ENCODE assay signal across 9 cellular contexts in genomic region chr5:73499756-73500155, GRCh38. TPM values are rescaled to one million over a fixed set of nuclear protein-coding genes. Genes with fewer than 3 reads are reported as not detected.
A peak's percentile ranks its signal among the peaks of the same experiment; 100 is the strongest.
DNase-seq lines count a peak whose midpoint lies in the region; ATAC-seq and TF ChIP-seq lines count a peak whose summit lies in the region.
"Had no signal": no experiment of that assay in that cellular context is flagged by ENCODE, and none has a peak within 500 bp of the region (broad histone marks: within the 10 kb centered on the region; RNA-seq: fewer than 3 reads in every experiment).

No MANE protein-coding gene starts in this region.

- in situ Hi-C loops in astrocyte of the spinal cord (cut with HindIII; ENCODE audit: low sequenced_read_pairs): no loop called here

- no peak for TF ChIP-seq POLR2A in vagina (IDR thresholded peaks at IDR 0.05)

- WGBS in right cardiac atrium: 78% methylated on average over 2 of the region's 2 CpGs

- ATAC-seq in right cardiac atrium (no peak), lower lobe of right lung (no peak)

- intact Hi-C loops in right cardiac atrium (cut with DNase I): no loop called here
- intact Hi-C loops in cardiac septum (cut with DNase I): no loop called here
- intact Hi-C loops in lower lobe of right lung (cut with DNase I): no loop called here
- intact Hi-C loops in vagina (cut with DNase I): no loop called here

- H3K4me1 ChIP-seq in right cardiac atrium (ENCODE audit: control insufficient read depth, insufficient read depth, low read length): peaks cover 4% of the 10 kb centered on the region
- H3K4me1 ChIP-seq in lower lobe of right lung: peaks cover 25% of the 10 kb centered on the region
- H3K4me1 ChIP-seq in vagina: peaks cover 35% of the 10 kb centered on the region

- no peaks in the 10 kb centered on the region for H3K9me3 ChIP-seq in right cardiac atrium (ENCODE audit: control insufficient read depth, low read length)
- H3K9me3 ChIP-seq in lower lobe of right lung: no peaks in the 10 kb centered on the region
- no peaks in the 10 kb centered on the region for H3K9me3 ChIP-seq in vagina

- H3K27me3 ChIP-seq in right cardiac atrium (ENCODE audit: control insufficient read depth, insufficient read depth): no peaks in the 10 kb centered on the region
- H3K27me3 ChIP-seq in lower lobe of right lung (ENCODE audit: low read depth): no peaks in the 10 kb centered on the region
- no peaks in the 10 kb centered on the region for H3K27me3 ChIP-seq in vagina

- DNase-seq in right cardiac atrium (no peak), cardiac septum (ENCODE audit: low spot score) (no peak), astrocyte of the spinal cord (ENCODE audit: low read depth, low spot score) (no peak), lower lobe of right lung (no peak), vagina (ENCODE audit: extremely low spot score in 2 of 2) (no peak), NCI-H128 (lab: John Stamatoyannopoulos, UW; ENCODE audit: unreplicated experiment) (no peak), RWPE1 (ENCODE audit: low spot score) (no peak), NCI-H510A (lab: John Stamatoyannopoulos, UW) (no peak)
- DNase-seq: NCI-H774 had no signal

- POLR2A ChIA-PET in RWPE1 (lab: Yijun Ruan, JAX; ENCODE audit: low non-redundant PET): interaction anchor here (0.5 kb wide), 1 partner anchor 1218 kb away, joined by 3 read pairs; no protein-coding TSS in a partner anchor

- H3K27ac ChIP-seq in right cardiac atrium (ENCODE audit: low read length): no peak overlapping the region
- H3K27ac ChIP-seq in lower lobe of right lung: no peak overlapping the region
- peak overlapping the region; percentile 95 for H3K27ac ChIP-seq in vagina
- H3K27ac ChIP-seq in RWPE1: no peak overlapping the region

- CTCF ChIA-PET in RWPE1 (lab: Yijun Ruan, JAX): interaction anchor here (0.6 kb wide), 3 partner anchors 38 to 515 kb away, joined by 3 to 4 read pairs (median 4); no protein-coding TSS in a partner anchor

- H3K4me3 ChIP-seq in right cardiac atrium (ENCODE audit: low read length) (peak overlapping the region; percentile 71), astrocyte of the spinal cord (ENCODE audit: low read depth, low read length) (peak overlapping the region; percentile 96), lower lobe of right lung (peak overlapping the region; percentile 82), vagina (peak overlapping the region in 1 of 2 donors; percentile 91)

- H3K36me3 ChIP-seq in lower lobe of right lung (peaks cover 35% of the 10 kb centered on the region), vagina (peaks cover 0 to 39% of the 10 kb centered on the region in 2 donors)

- TF ChIP-seq CTCF in astrocyte of the spinal cord (IDR thresholded peaks at IDR 0.05; ENCODE audit: low read depth, low read length) (no peak), lower lobe of right lung (IDR thresholded peaks at IDR 0.05) (no peak), vagina (IDR thresholded peaks at IDR 0.05) (no peak), RWPE1 (conservative IDR thresholded peaks at IDR 0.05; ENCODE audit: low read depth) (no peak)

RNA-seq across cellular contexts. Expression of gene BTF3, which starts 1.5 kb away (rescaled TPM):
- 100 to 1,000 TPM; 380 to 468 (median 414) TPM for total RNA-seq in right cardiac atrium
- polyA plus RNA-seq in right cardiac atrium: 530 TPM
- 325 TPM for total RNA-seq in cardiac septum
- 388 TPM for total RNA-seq in lower lobe of right lung
- 537 TPM for total RNA-seq in vagina

RNA-seq across cellular contexts. Expression of gene FOXD1, which starts 51.2 kb away (rescaled TPM):
- total RNA-seq in right cardiac atrium: not detected
- polyA plus RNA-seq in right cardiac atrium: 0.14 TPM
- 0.54 TPM for total RNA-seq in cardiac septum
- total RNA-seq in lower lobe of right lung: 0.74 TPM
- total RNA-seq in vagina: not detected
